ENCODE assay signal across 9 cellular contexts in genomic region chr1:153567621-153568366, GRCh38. TPM values are rescaled to one million over a fixed set of nuclear protein-coding genes. Genes with fewer than 3 reads are reported as not detected.
A peak's percentile ranks its signal among the peaks of the same experiment; 100 is the strongest.
DNase-seq lines count a peak whose midpoint lies in the region; ATAC-seq, FAIRE-seq and TF ChIP-seq lines count a peak whose summit lies in the region.
"Had no signal": no experiment of that assay in that cellular context is flagged by ENCODE, and none has a peak within 500 bp of the region (broad histone marks: within the 10 kb centered on the region; RNA-seq: fewer than 3 reads in every experiment).

No MANE protein-coding gene starts in this region.

- H3K27me3 Mint-ChIP-seq in dendritic cell treated with granulocyte-macrophage colony-stimulating factor and Interleukin-4, amounts not matched to agents 40 ng/mL and 50 ng/mL, for 4 days = peaks cover 5% of the 10 kb centered on the region

- no peak for TF ChIP-seq POLR2A in ovary (IDR thresholded peaks at IDR 0.05)

- no peaks in the 10 kb centered on the region for H3K36me3 Mint-ChIP-seq in dendritic cell treated with granulocyte-macrophage colony-stimulating factor and Interleukin-4, amounts not matched to agents 40 ng/mL and 50 ng/mL, for 4 days (ENCODE audit: low read depth)

- FAIRE-seq in frontal cortex (lab: Jason Lieb, UNC) = no peak
- FAIRE-seq: islet of Langerhans had no signal

- H3K9me3 Mint-ChIP-seq in dendritic cell treated with granulocyte-macrophage colony-stimulating factor and Interleukin-4, amounts not matched to agents 40 ng/mL and 50 ng/mL, for 4 days = no peaks in the 10 kb centered on the region

- 81 to 86% (median 84%) methylated on average over 22 of the region's 22 CpGs for WGBS in ovary, 3 donors

- no peak for TF ChIP-seq CTCF in ovary (IDR thresholded peaks at IDR 0.05)

- no peak overlapping the region for H3K4me3 Mint-ChIP-seq in dendritic cell treated with granulocyte-macrophage colony-stimulating factor and Interleukin-4, amounts not matched to agents 40 ng/mL and 50 ng/mL, for 4 days

- H3K9me3 ChIP-seq in ES-I3 (ENCODE audit: control insufficient read depth, insufficient read depth, low read length) (no peaks in the 10 kb centered on the region), ovary (no peaks in the 10 kb centered on the region)

- peaks cover 73% of the 10 kb centered on the region for H3K4me1 Mint-ChIP-seq in dendritic cell treated with granulocyte-macrophage colony-stimulating factor and Interleukin-4, amounts not matched to agents 40 ng/mL and 50 ng/mL, for 4 days (ENCODE audit: low read depth)

- H3K9ac ChIP-seq in ES-I3 (ENCODE audit: low read depth, low read length) = peak overlapping the region; percentile 40

- peak overlapping the region; percentile 19 for H3K4me3 ChIP-seq in ovary

- H3K27ac ChIP-seq in ovary = peak overlapping the region; percentile 17 to 90

- H3K36me3 ChIP-seq in ES-I3 (ENCODE audit: insufficient read depth, low read length) = no peaks in the 10 kb centered on the region
- H3K36me3 ChIP-seq in ovary = no peaks in the 10 kb centered on the region

- H3K4me1 ChIP-seq in ES-I3 (ENCODE audit: insufficient read depth, low read length) (peaks cover 27% of the 10 kb centered on the region), ovary (ENCODE audit: insufficient read depth) (peaks cover 16% of the 10 kb centered on the region)

- intact Hi-C loops in dendritic cell treated with granulocyte-macrophage colony-stimulating factor and Interleukin-4, amounts not matched to agents 40 ng/mL and 50 ng/mL, for 4 days (cut with micrococcal nuclease) = loop anchor here (1.0 to 5.0 kb wide), 5 partner anchors 17 to 210 kb away; partner anchors contain the start of genes ILF2 and S100A9
- intact Hi-C loops in ovary (cut with DNase I) = loop anchor here (1.0 to 10.0 kb wide), 6 partner anchors 34 to 215 kb away; partner anchors contain the start of gene S100A9 (in 1 of the 4)

- peak; percentile 64 for DNase-seq in RPMI7951 (ENCODE audit: low read depth)
- no peak for DNase-seq in ovary
- no peak for DNase-seq in NCI-H1436 treated with DMSO at 0.1 percent for 48 hours (lab: John Stamatoyannopoulos, UW)
- no peak for DNase-seq in frontal cortex (ENCODE audit: low spot score in 2 of 2)

- ATAC-seq in GM21619 (IDR thresholded peaks at IDR 0.05; ENCODE audit: unreplicated experiment) (no peak), GM19455 (IDR thresholded peaks at IDR 0.05; ENCODE audit: unreplicated experiment) (no peak)

- H3K27ac Mint-ChIP-seq in dendritic cell treated with granulocyte-macrophage colony-stimulating factor and Interleukin-4, amounts not matched to agents 40 ng/mL and 50 ng/mL, for 4 days = peak overlapping the region; percentile 96

- no peak for TF ChIP-seq EP300 in ovary (IDR thresholded peaks at IDR 0.05)

- no peaks in the 10 kb centered on the region for H3K27me3 ChIP-seq in ovary

RNA-seq across cellular contexts. Expression of gene S100A2, which starts 2.1 kb away (rescaled TPM):
- 9.0 and 11.2 TPM in 2 replicates for total RNA-seq in RPMI7951 (2014; rRNA removed; shearing (Covaris generic))
- 1 to 10 TPM in 4 of 7 donors, under 1 TPM in 1, not detected in 2; 0.61 to 4.0 (median 1.8) TPM for total RNA-seq in ovary
- 1 to 10 TPM in 1 of 2 donors, under 1 TPM in 1; 0.88 to 3.3 TPM for polyA plus RNA-seq in ovary
- total RNA-seq in frontal cortex = not detected

RNA-seq across cellular contexts. Expression of gene S100A3, which starts 18.7 kb away (rescaled TPM):
- 7.7 and 15.3 TPM in 2 replicates for total RNA-seq in RPMI7951 (2014; rRNA removed; shearing (Covaris generic))
- total RNA-seq in ovary = 1 to 10 TPM in 3 of 7 donors, under 1 TPM in 1, not detected in 3; 0.48 to 2.5 (median 1.3) TPM
- polyA plus RNA-seq in ovary = 1 to 10 TPM in 1 of 2 donors, not detected in 1; 2.2 TPM
- not detected for total RNA-seq in frontal cortex

RNA-seq across cellular contexts. Expression of gene S100A4, which starts 22.2 kb away (rescaled TPM):
- 836 and 954 TPM in 2 replicates for total RNA-seq in RPMI7951 (2014; rRNA removed; shearing (Covaris generic))
- total RNA-seq in ovary (10 to 100 TPM; 12.7 to 85.5 (median 37.3) TPM), frontal cortex (1.6 TPM)
- polyA plus RNA-seq in ovary = 100 to 1,000 TPM; 104 to 160 TPM

RNA-seq across cellular contexts. Expression of gene S100A5, which starts 27.1 kb away (rescaled TPM):
- total RNA-seq in RPMI7951 (2014; rRNA removed; shearing (Covaris generic)) = 1.4 and 2.2 TPM in 2 replicates
- not detected for total RNA-seq in ovary
- polyA plus RNA-seq in ovary = not detected
- total RNA-seq in frontal cortex = not detected

RNA-seq across cellular contexts. Expression of gene S100A6, which starts 32.0 kb away (rescaled TPM):
- 1,539 and 1,679 TPM in 2 replicates for total RNA-seq in RPMI7951 (2014; rRNA removed; shearing (Covaris generic))
- total RNA-seq in ovary = 100 to 1,000 TPM; 170 to 646 (median 456) TPM
- 100 to 1,000 TPM; 587 to 764 TPM for polyA plus RNA-seq in ovary
- total RNA-seq in frontal cortex = 9.8 TPM
